ENCODE assay signal across 8 cellular contexts in the genomic region with DNA sequence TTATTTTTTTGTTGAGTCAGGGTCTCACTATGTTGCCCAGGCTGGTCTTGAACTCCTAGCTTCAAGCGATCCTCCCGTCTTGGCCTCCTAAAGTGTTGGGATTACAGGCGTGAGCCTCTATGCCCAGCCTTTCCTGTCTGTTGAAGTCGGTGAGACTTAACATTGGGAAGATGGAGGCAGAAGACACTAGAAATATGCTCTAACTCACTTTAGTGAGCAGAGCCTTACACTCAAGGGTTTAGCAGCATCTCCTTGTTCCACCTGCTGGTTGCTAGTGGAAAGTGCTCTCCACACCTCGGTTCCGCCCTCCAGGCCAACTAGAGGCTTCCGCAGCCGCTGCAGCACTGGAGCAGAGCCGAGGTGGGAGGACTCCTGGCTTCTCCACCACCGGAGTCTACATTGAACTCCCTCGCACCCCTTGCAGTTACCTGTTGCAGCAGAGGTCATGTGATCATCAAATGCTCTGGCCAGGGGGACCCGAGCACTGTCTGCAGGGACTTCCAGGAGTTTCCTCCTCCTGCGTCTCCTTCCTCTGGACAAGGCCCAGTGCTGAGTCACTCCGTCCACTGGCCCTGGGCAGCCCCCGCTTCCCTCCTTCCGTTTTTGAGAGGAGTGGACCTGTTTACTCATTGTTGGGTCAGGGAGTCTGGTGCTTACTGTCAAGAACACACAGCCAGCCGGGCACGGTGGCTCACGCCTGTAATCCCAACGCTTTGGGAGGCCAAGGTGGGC. TPM values are rescaled to one million over a fixed set of nuclear protein-coding genes. Genes with fewer than 3 reads are reported as not detected.
DNase-seq lines count a peak whose midpoint lies in the region; ATAC-seq and TF ChIP-seq lines count a peak whose summit lies in the region.

No MANE protein-coding gene starts in this region.

- H3K4me1 Mint-ChIP-seq in naive B cell, result peaks cover 37 to 56% (median 50%) of the 10 kb centered on the region in 3 donors
- peaks cover 9% of the 10 kb centered on the region for H3K4me1 Mint-ChIP-seq in stimulated activated effector memory CD8-positive, alpha-beta T cell treated with anti-CD3 and anti-CD28 coated beads, Interleukin-12 subunit alpha, Interleukin-12 subunit beta, amount 100 ng/mL, for 72 hours

- no peaks in the 10 kb centered on the region for H3K27me3 Mint-ChIP-seq in naive B cell

- peak overlapping the region; percentile 88 to 95 (median 93) for H3K27ac Mint-ChIP-seq in naive B cell
- H3K27ac Mint-ChIP-seq in stimulated activated effector memory CD8-positive, alpha-beta T cell treated with anti-CD3 and anti-CD28 coated beads, Interleukin-12 subunit alpha, Interleukin-12 subunit beta, amount 100 ng/mL, for 72 hours, result peak overlapping the region; percentile 44

- no peaks in the 10 kb centered on the region for H3K36me3 Mint-ChIP-seq in naive B cell
- no peaks in the 10 kb centered on the region for H3K36me3 Mint-ChIP-seq in stimulated activated effector memory CD8-positive, alpha-beta T cell treated with anti-CD3 and anti-CD28 coated beads, Interleukin-12 subunit alpha, Interleukin-12 subunit beta, amount 100 ng/mL, for 72 hours

- peak overlapping the region; percentile 7 to 87 (median 74) for H3K4me3 Mint-ChIP-seq in naive B cell
- no peak overlapping the region for H3K4me3 Mint-ChIP-seq in stimulated activated effector memory CD8-positive, alpha-beta T cell treated with anti-CD3 and anti-CD28 coated beads, Interleukin-12 subunit alpha, Interleukin-12 subunit beta, amount 100 ng/mL, for 72 hours

- DNase-seq in AG10803 (ENCODE audit: low read depth) (peak; percentile 53), NOMO-1 treated with DMSO at 0.1 percent for 48 hours (lab: John Stamatoyannopoulos, UW; ENCODE audit: unreplicated experiment) (peak; percentile 91), epithelial cell of proximal tubule (ENCODE audit: low read depth) (peak; percentile 44), naive B cell (peak; percentile 76)
- peak; percentile 50 for DNase-seq in activated CD8-positive, alpha-beta memory T cell treated with anti-CD3 and anti-CD28 coated beads, Interleukin-2, amount 50 U/mL, for 24 hours (ENCODE audit: extremely low read depth)
- DNase-seq in stimulated activated effector memory CD8-positive, alpha-beta T cell treated with anti-CD3 and anti-CD28 coated beads, Interleukin-12 subunit alpha, Interleukin-12 subunit beta, amount 100 ng/mL, for 72 hours (ENCODE audit: low spot score in 2 of 2), result peak; percentile 42 to 83

- ATAC-seq in GM18868 (IDR thresholded peaks at IDR 0.05; ENCODE audit: unreplicated experiment) (peak; percentile 90), HG03196 (IDR thresholded peaks at IDR 0.05; ENCODE audit: unreplicated experiment) (peak; percentile 81), naive B cell (ENCODE audit: low read depth in 2 of 2) (peak; percentile 99)
- peak; percentile 98 for ATAC-seq in stimulated activated effector memory CD8-positive, alpha-beta T cell treated with anti-CD3 and anti-CD28 coated beads, Interleukin-12 subunit alpha, Interleukin-12 subunit beta, amount 100 ng/mL, for 72 hours

- TF ChIP-seq CTCF in AG10803 (conservative IDR thresholded peaks at IDR 0.05; ENCODE audit: low read length) (peak; percentile 60), epithelial cell of proximal tubule (conservative IDR thresholded peaks at IDR 0.05; ENCODE audit: low read depth, low read length) (peak; percentile 68)

- H3K4me3 ChIP-seq in AG10803 (ENCODE audit: low read length), result no peak overlapping the region
- peak overlapping the region; percentile 30 for H3K4me3 ChIP-seq in epithelial cell of proximal tubule (ENCODE audit: low read depth, low read length)

- peaks cover 0 to 3% (median 0%) of the 10 kb centered on the region in 7 donors for H3K9me3 Mint-ChIP-seq in naive B cell
- H3K9me3 Mint-ChIP-seq in stimulated activated effector memory CD8-positive, alpha-beta T cell treated with anti-CD3 and anti-CD28 coated beads, Interleukin-12 subunit alpha, Interleukin-12 subunit beta, amount 100 ng/mL, for 72 hours, result no peaks in the 10 kb centered on the region

RNA-seq across cellular contexts. Expression of gene HVCN1, which starts 9.4 kb away (rescaled TPM):
- total RNA-seq in epithelial cell of proximal tubule, result 1.4 and 2.5 TPM in 2 replicates
- 100 to 1,000 TPM; 654 to 887 (median 845) TPM for polyA plus RNA-seq in naive B cell (ENCODE audit: low read depth in 6 of 6)

RNA-seq across cellular contexts. Expression of gene PPP1CC, which starts 44.4 kb away (rescaled TPM):
- 86.3 and 159 TPM in 2 replicates for total RNA-seq in epithelial cell of proximal tubule
- 100 to 1,000 TPM; 198 to 315 (median 216) TPM for polyA plus RNA-seq in naive B cell (ENCODE audit: low read depth in 6 of 6)
